Comparison of ENCODE assay signal across 16 cellular contexts in genomic region chr12:130192667-130193345, GRCh38. TPM values are rescaled to one million over a fixed set of nuclear protein-coding genes. Genes with fewer than 3 reads are reported as not detected.
DNase-seq lines count a peak whose midpoint lies in the region; ATAC-seq and TF ChIP-seq lines count a peak whose summit lies in the region.
"Had no signal": no experiment of that assay in that cellular context is flagged by ENCODE, and none has a peak within 500 bp of the region (broad histone marks: within the 10 kb centered on the region; RNA-seq: fewer than 3 reads in every experiment).

No MANE protein-coding gene starts in this region.

- H3K27me3 ChIP-seq in hepatocyte (no peaks in the 10 kb centered on the region), stomach (peaks cover 0 to 46% (median 0%) of the 10 kb centered on the region in 3 donors), MM.1S (replicated peaks; ENCODE audit: insufficient read depth, low read length) (no peaks in the 10 kb centered on the region)

- H3K4me1 ChIP-seq in hepatocyte (ENCODE audit: insufficient read depth): no peaks in the 10 kb centered on the region
- H3K4me1 ChIP-seq in stomach: no peaks in the 10 kb centered on the region
- no peaks in the 10 kb centered on the region for H3K4me1 ChIP-seq in MM.1S (ENCODE audit: low read length)
- H3K4me1 ChIP-seq: heart right ventricle had no signal

- no peaks in the 10 kb centered on the region for H3K79me2 ChIP-seq in hepatocyte
- H3K79me2 ChIP-seq in MM.1S (ENCODE audit: low read length): no peaks in the 10 kb centered on the region

- intact Hi-C loops in stomach (cut with DNase I; ENCODE audit: low total_unique reads): no loop called here

- H3K9me2 ChIP-seq in hepatocyte (replicated peaks; ENCODE audit: insufficient read depth): no peaks in the 10 kb centered on the region
- no peaks in the 10 kb centered on the region for H3K9me2 ChIP-seq in MM.1S (replicated peaks; ENCODE audit: insufficient read depth, low read length)

- H4K20me1 ChIP-seq in hepatocyte (ENCODE audit: insufficient read depth, poor library complexity, severe bottlenecking): no peaks in the 10 kb centered on the region
- H4K20me1 ChIP-seq in MM.1S (ENCODE audit: insufficient read depth, low read length): no peaks in the 10 kb centered on the region

- H3K4me2 ChIP-seq in hepatocyte (no peak overlapping the region), MM.1S (ENCODE audit: low read depth, low read length) (no peak overlapping the region)

- 75% methylated on average over 19 of the region's 19 CpGs for WGBS in hepatocyte (ENCODE audit: low lambda C conversion rate, missing lambda C conversion rate)
- 57 to 71% (median 68%) methylated on average over 19 of the region's 19 CpGs for WGBS in stomach, 5 donors

- no peaks in the 10 kb centered on the region for H3F3A ChIP-seq in MM.1S (ENCODE audit: insufficient read depth, low read length)

- no peak overlapping the region for H3K9ac ChIP-seq in MM.1S (ENCODE audit: low read length)

- TF ChIP-seq EP300 in stomach (IDR thresholded peaks at IDR 0.05): no peak

- TF ChIP-seq CTCF in hepatocyte (IDR thresholded peaks at IDR 0.05; ENCODE audit: poor library complexity) (peak; percentile 12), stomach (IDR thresholded peaks at IDR 0.05) (no peak), MM.1S (IDR thresholded peaks at IDR 0.05; ENCODE audit: low read length) (no peak)

- no peaks in the 10 kb centered on the region for H3K36me3 ChIP-seq in hepatocyte (replicated peaks; ENCODE audit: insufficient read depth, low read depth)
- no peaks in the 10 kb centered on the region for H3K36me3 ChIP-seq in stomach
- H3K36me3 ChIP-seq in MM.1S (replicated peaks; ENCODE audit: insufficient read depth, low read length): no peaks in the 10 kb centered on the region
- H3K36me3 ChIP-seq: heart right ventricle had no signal

- H3K4me3 ChIP-seq in hepatocyte: no peak overlapping the region
- H3K4me3 ChIP-seq in stomach: no peak overlapping the region
- no peak overlapping the region for H3K4me3 ChIP-seq in MM.1S (ENCODE audit: low read length)
- H3K4me3 ChIP-seq: heart right ventricle had no signal

- no peak for ATAC-seq in GM21737 (IDR thresholded peaks at IDR 0.05; ENCODE audit: unreplicated experiment)
- ATAC-seq: heart right ventricle, left ventricle myocardium superior had no signal

- TF ChIP-seq POLR2A in stomach (IDR thresholded peaks at IDR 0.05): no peak

- no peak overlapping the region for H3K27ac ChIP-seq in hepatocyte
- no peak overlapping the region for H3K27ac ChIP-seq in stomach
- H3K27ac ChIP-seq in MM.1S (ENCODE audit: low read length): no peak overlapping the region
- H3K27ac ChIP-seq: heart right ventricle, HL-60 had no signal

- DNase-seq in SHP77 (lab: John Stamatoyannopoulos, UW): peak; percentile 17 to 45
- DNase-seq in SHP77 treated with DMSO at 0.1 percent for 48 hours (lab: John Stamatoyannopoulos, UW): no peak
- peak; percentile 23 for DNase-seq in NCI-H748 treated with DMSO at 0.1 percent for 48 hours (lab: John Stamatoyannopoulos, UW)
- DNase-seq in hepatocyte (ENCODE audit: low spot score): no peak
- peak; percentile 14 for DNase-seq in stomach
- no peak for DNase-seq in Ammon's horn (ENCODE audit: low spot score)
- DNase-seq in MM.1S: no peak
- DNase-seq: activated CD4-positive, alpha-beta T cell treated with anti-CD3 and anti-CD28 coated beads, Interleukin-2, amount 10 ng/mL, durations not matched to agents 24 days and 14 days; activated naive CD4-positive, alpha-beta T cell treated with anti-CD3 and anti-CD28 coated beads, Interleukin-2, amount 10 ng/mL, durations not matched to agents 7 days and 5 days; heart right ventricle; left ventricle myocardium superior; NCI-H1694; NCI-H69; stimulated activated naive CD4-positive, alpha-beta T cell had no signal

- H2AFZ ChIP-seq in hepatocyte (no peak overlapping the region), MM.1S (ENCODE audit: low read length) (no peak overlapping the region)

- no peaks in the 10 kb centered on the region for H3K9me3 ChIP-seq in hepatocyte (ENCODE audit: low read depth)
- no peaks in the 10 kb centered on the region for H3K9me3 ChIP-seq in stomach
- H3K9me3 ChIP-seq in MM.1S (replicated peaks; ENCODE audit: insufficient read depth, low read length): no peaks in the 10 kb centered on the region
- H3K9me3 ChIP-seq: heart right ventricle had no signal

RNA-seq across cellular contexts. Expression of gene FZD10, which starts 30.5 kb away (rescaled TPM):
- total RNA-seq in hepatocyte (1.3 and 1.7 TPM in 2 replicates), stomach (under 1 TPM in 2 of 5 donors, not detected in 3; 0.72 to 0.92 TPM)
- polyA plus RNA-seq in hepatocyte (0.35 and 0.50 TPM in 2 replicates), stomach (1 to 10 TPM in 1 of 3 donors, under 1 TPM in 2; 0.12 to 3.2 (median 0.31) TPM)
- total RNA-seq: activated CD4-positive, alpha-beta T cell treated with anti-CD3 and anti-CD28 coated beads, Interleukin-2, amount 10 ng/mL, durations not matched to agents 24 days and 14 days had no signal

Comparison
In these comparisons a context has a peak if more than half of its experiments do, and no peak if none do; other contexts are left out.
1. DNase-seq: peak in SHP77 (2 of 2), NCI-H748 treated with DMSO at 0.1 percent for 48 hours (single experiment) and stomach (single experiment); none in SHP77 treated with DMSO at 0.1 percent for 48 hours (single experiment), hepatocyte (single experiment), Ammon's horn (single experiment) and MM.1S (single experiment).